ENCODE assay signal across 1 cellular context in the genomic region with DNA sequence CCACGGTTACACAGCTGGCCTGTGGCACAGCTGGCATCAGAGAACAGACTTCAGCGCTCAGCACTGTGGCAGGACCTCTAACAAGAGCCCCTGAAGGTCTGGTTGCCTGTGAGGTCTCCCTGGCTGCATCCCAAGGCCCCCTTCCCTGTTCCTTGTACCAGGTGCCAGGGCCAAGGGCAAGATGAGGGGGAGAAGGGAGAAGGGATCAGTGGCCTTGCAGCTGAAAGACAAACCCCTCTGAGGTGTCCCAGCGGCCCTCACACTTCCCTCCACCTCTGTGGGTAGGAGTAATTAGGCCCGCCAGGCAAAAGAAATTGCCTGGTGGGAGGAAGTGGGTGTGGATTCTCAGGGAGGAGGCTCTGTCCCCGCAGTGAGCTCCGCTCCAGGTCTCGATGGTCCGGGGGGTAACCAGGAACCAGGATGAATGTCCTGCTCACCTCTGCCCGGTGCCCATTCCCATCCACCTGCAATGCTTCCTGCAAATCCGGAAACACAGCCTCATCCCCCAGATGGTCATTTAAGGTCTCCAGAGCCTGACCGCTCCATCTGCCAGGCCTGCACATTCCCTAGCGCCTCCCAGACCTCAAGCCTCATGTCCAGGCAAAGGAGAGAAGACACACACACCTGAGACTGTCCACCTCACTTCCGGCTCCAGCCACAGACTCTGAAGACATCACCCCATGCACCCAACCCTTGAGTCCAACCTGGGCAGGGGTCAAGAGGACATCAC.
TF ChIP-seq lines count a peak whose summit lies in the region.

No MANE protein-coding gene starts in this region.

TF ChIP-seq in K562, 482 proteins besides CTCF, POLR2A, EP300 and RAD21:
- no peak for TF ChIP-seq ZNF174 (CRISPR knock-in tag; IDR thresholded peaks at IDR 0.05)
- TF ChIP-seq, protein P1, sequence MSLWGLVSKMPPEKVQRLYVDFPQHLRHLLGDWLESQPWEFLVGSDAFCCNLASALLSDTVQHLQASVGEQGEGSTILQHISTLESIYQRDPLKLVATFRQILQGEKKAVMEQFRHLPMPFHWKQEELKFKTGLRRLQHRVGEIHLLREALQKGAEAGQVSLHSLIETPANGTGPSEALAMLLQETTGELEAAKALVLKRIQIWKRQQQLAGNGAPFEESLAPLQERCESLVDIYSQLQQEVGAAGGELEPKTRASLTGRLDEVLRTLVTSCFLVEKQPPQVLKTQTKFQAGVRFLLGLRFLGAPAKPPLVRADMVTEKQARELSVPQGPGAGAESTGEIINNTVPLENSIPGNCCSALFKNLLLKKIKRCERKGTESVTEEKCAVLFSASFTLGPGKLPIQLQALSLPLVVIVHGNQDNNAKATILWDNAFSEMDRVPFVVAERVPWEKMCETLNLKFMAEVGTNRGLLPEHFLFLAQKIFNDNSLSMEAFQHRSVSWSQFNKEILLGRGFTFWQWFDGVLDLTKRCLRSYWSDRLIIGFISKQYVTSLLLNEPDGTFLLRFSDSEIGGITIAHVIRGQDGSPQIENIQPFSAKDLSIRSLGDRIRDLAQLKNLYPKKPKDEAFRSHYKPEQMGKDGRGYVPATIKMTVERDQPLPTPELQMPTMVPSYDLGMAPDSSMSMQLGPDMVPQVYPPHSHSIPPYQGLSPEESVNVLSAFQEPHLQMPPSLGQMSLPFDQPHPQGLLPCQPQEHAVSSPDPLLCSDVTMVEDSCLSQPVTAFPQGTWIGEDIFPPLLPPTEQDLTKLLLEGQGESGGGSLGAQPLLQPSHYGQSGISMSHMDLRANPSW (CRISPR knock-in tag; IDR thresholded peaks at IDR 0.05) = no peak
- no peak for TF ChIP-seq TEAD2 (tag; IDR thresholded peaks at IDR 0.05)
- TF ChIP-seq SPI1 (IDR thresholded peaks at IDR 0.05; ENCODE audit: borderline replicate concordance, low read depth, low read length) = 0 out of 2 replicates have a peak, but pooled peaks have one; percentile 1
- no peak for TF ChIP-seq POLR2B (IDR thresholded peaks at IDR 0.05; ENCODE audit: low read depth, partially characterized antibody)
